ENCODE assay signal across 8 cellular contexts in genomic region chr14:103385994-103386491, GRCh38. TPM values are rescaled to one million over a fixed set of nuclear protein-coding genes. Genes with fewer than 3 reads are reported as not detected.
A peak's percentile ranks its signal among the peaks of the same experiment; 100 is the strongest.
DNase-seq lines count a peak whose midpoint lies in the region; ATAC-seq, FAIRE-seq and TF ChIP-seq lines count a peak whose summit lies in the region.

No MANE protein-coding gene starts in this region.

- no peaks in the 10 kb centered on the region for H3K36me3 ChIP-seq in H1 (ENCODE audit: control insufficient read depth in 2 of 4, insufficient read depth in 4 of 4, low read length in 3 of 4)

- no peak for FAIRE-seq in H1 (lab: Jason Lieb, UNC)

- no peak overlapping the region for H3K4ac ChIP-seq in H1 (replicated peaks; ENCODE audit: insufficient read length, low read depth, low read length)

- no peak overlapping the region for H2AK5ac ChIP-seq in H1 (ENCODE audit: low read depth, low read length)

- peak; percentile 54 for DNase-seq in activated CD4-positive, CD25-positive, alpha-beta regulatory T cell treated with anti-CD3 and anti-CD28 coated beads, Interleukin-2, amount 50 U/mL, for 72 hours
- peak; percentile 1 to 12 for DNase-seq in activated CD4-positive, alpha-beta T cell treated with anti-CD3 and anti-CD28 coated beads, Interleukin-2, amount 50 U/mL, for 24 hours (ENCODE audit: low read depth in 1 of 2, low spot score in 1 of 2)
- DNase-seq in H1 (ENCODE audit: low read depth in 1 of 2, low spot score in 2 of 2) = no peak
- peak; percentile 44 for DNase-seq in midbrain (lab: John Stamatoyannopoulos, UW)
- DNase-seq in superior temporal gyrus (ENCODE audit: extremely low spot score) = peak; percentile 51

- peaks cover 24 to 49% of the 10 kb centered on the region in 2 experiments for H3K79me2 ChIP-seq in H1 (ENCODE audit: control insufficient read depth in 1 of 2, insufficient read depth in 2 of 2, low read length in 2 of 2)

- H2BK20ac ChIP-seq in H1 (ENCODE audit: low read length) = no peak overlapping the region

- H2BK15ac ChIP-seq in H1 (ENCODE audit: low read length) = no peak overlapping the region; the same call in 1 of the 2 replicates

- WGBS in H1 (ENCODE audit: extremely low coverage in 1 of 2, insufficient coverage in 1 of 2, insufficient read length in 1 of 2, insufficient replicate concordance in 2 of 2, low coverage in 1 of 2, low lambda C conversion rate in 2 of 2, missing lambda C conversion rate in 1 of 2), 2 experiments = 2% methylated on average over 31 of the region's 31 CpGs; no CpG with 5 or more reads in 1 of the 2 experiments

- TF ChIP-seq CTCF in H1 (IDR thresholded peaks at IDR 0.05; ENCODE audit: control extremely low read depth in 1 of 3, insufficient read depth in 1 of 3, low read depth in 1 of 3, low read length in 3 of 3) = no peak

- no peak overlapping the region for H3K23ac ChIP-seq in H1 (ENCODE audit: insufficient read length)

- H4K5ac ChIP-seq in H1 (ENCODE audit: insufficient read length, low read depth, low read length) = no peak overlapping the region

- H3K79me1 ChIP-seq in H1 (ENCODE audit: low read depth, low read length) = no peaks in the 10 kb centered on the region; the same call in 1 of the 2 replicates

- H2BK5ac ChIP-seq in H1 (ENCODE audit: low read depth, low read length) = peak overlapping the region; percentile 46

- no peak for TF ChIP-seq POLR2A in H1 (IDR thresholded peaks at IDR 0.05; ENCODE audit: control extremely low read depth in 1 of 2, low read depth in 2 of 2, low read length in 2 of 2)

- H3K56ac ChIP-seq in H1 (replicated peaks; ENCODE audit: insufficient read length, low read depth, low read length) = no peak overlapping the region

- peaks cover 14% of the 10 kb centered on the region for H3K23me2 ChIP-seq in H1 (ENCODE audit: low read depth, low read length)

- peaks cover 0 to 8% (median 4%) of the 10 kb centered on the region in 4 experiments; a peak in 5 of 7 replicates for H3K4me1 ChIP-seq in H1 (replicated peaks in 1 of 4; ENCODE audit: control insufficient read depth in 3 of 4, insufficient read depth in 4 of 4, low read length in 3 of 4)

- no peak overlapping the region for H2AFZ ChIP-seq in H1 (ENCODE audit: low read length)

- ATAC-seq in activated CD4-positive, CD25-positive, alpha-beta regulatory T cell treated with anti-CD3 and anti-CD28 coated beads, Interleukin-2, amount 50 U/mL, for 24 hours = no peak
- no peak for ATAC-seq in HG02973 (IDR thresholded peaks at IDR 0.05; ENCODE audit: unreplicated experiment)

- H2BK120ac ChIP-seq in H1 (replicated peaks; ENCODE audit: low read depth, low read length) = no peak overlapping the region

- H4K8ac ChIP-seq in H1 (ENCODE audit: extremely low read depth, insufficient read depth, low read length) = peak overlapping the region; percentile 57; the same call in 1 of the 2 replicates

- TF ChIP-seq EP300 in Ishikawa (IDR thresholded peaks at IDR 0.05; ENCODE audit: borderline replicate concordance) (no peak), H1 (IDR thresholded peaks at IDR 0.05; ENCODE audit: borderline replicate concordance in 1 of 2, low read depth in 2 of 2, low read length in 2 of 2) (no peak)

- H4K91ac ChIP-seq in H1 (replicated peaks; ENCODE audit: insufficient read length, low read length) = no peak overlapping the region

- peak overlapping the region; percentile 77 to 96 (median 89) for H3K9ac ChIP-seq in H1 (replicated peaks in 1 of 4; ENCODE audit: extremely low read depth in 1 of 4, low read depth in 3 of 4, low read length in 3 of 4)

- H3K4me2 ChIP-seq in H1 (ENCODE audit: insufficient read depth in 1 of 2, low read depth in 2 of 2, low read length in 2 of 2) = peak overlapping the region; percentile 93 to 99

- H3K18ac ChIP-seq in H1 (ENCODE audit: extremely low read depth, low read length) = 0 out of 2 replicates have a peak overlapping the region, but pooled peaks have one; percentile 2

- H3K4me3 ChIP-seq in H1 (ENCODE audit: extremely low read depth in 1 of 4, insufficient read depth in 2 of 4, low read depth in 3 of 4, low read length in 4 of 4) = peak overlapping the region; percentile 82 to 91 (median 88)

- peak overlapping the region; percentile 92; the same call in 1 of the 2 replicates for H3K27ac ChIP-seq in H1 (ENCODE audit: low read depth, low read length)

- no peaks in the 10 kb centered on the region for H3K9me3 ChIP-seq in H1 (ENCODE audit: insufficient read depth in 2 of 2, low read depth in 1 of 2, low read length in 1 of 2)

- H3K27me3 ChIP-seq in H1 (replicated peaks in 1 of 4; ENCODE audit: control insufficient read depth in 3 of 4, extremely low read depth in 1 of 4, insufficient read depth in 3 of 4, low read length in 3 of 4) = peaks cover 0 to 10% (median 5%) of the 10 kb centered on the region in 4 experiments; a peak in 3 of 7 replicates

- no peak overlapping the region for H3K14ac ChIP-seq in H1 (ENCODE audit: insufficient read length)

- peaks cover 9 to 21% of the 10 kb centered on the region in 2 experiments for H4K20me1 ChIP-seq in H1 (replicated peaks in 1 of 2; ENCODE audit: control insufficient read depth in 1 of 2, insufficient read depth in 2 of 2, low read length in 2 of 2)

- POLR2A ChIA-PET in H1 (lab: Charles Lee; ENCODE audit: partially characterized antibody) = interaction anchor here (0.9 to 3.2 kb wide), 6 partner anchors 16 to 53 kb away, joined by 3 to 22 read pairs (median 6); partner anchors contain the start of gene EIF5

- CTCF ChIA-PET in H1 (lab: Charles Lee; ENCODE audit: partially characterized antibody) = no interaction called here

- TF ChIP-seq RAD21 in Ishikawa (IDR thresholded peaks at IDR 0.05; ENCODE audit: low read depth) (no peak), H1 (IDR thresholded peaks at IDR 0.05 in 1 of 2, conservative IDR thresholded peaks at IDR 0.05 in 1 of 2; ENCODE audit: low read depth in 2 of 2, low read length in 2 of 2) (no peak)

- H2BK12ac ChIP-seq in H1 (ENCODE audit: low read depth, low read length) = no peak overlapping the region

TF ChIP-seq in Ishikawa, 13 proteins besides CTCF, POLR2A, EP300 and RAD21:
- TF ChIP-seq YY1 (IDR thresholded peaks at IDR 0.05; ENCODE audit: low read depth) (0 out of 2 replicates have a peak, but pooled peaks have one; percentile 37), USF1 (IDR thresholded peaks at IDR 0.05) (no peak), TEAD4 (IDR thresholded peaks at IDR 0.05) (no peak), CEBPB (IDR thresholded peaks at IDR 0.05) (peak; percentile 75)
TF ChIP-seq in Ishikawa: peak in this region for 2.

TF ChIP-seq in H1, 55 proteins besides CTCF, POLR2A, EP300 and RAD21:
- no peak for TF ChIP-seq CTBP2 (IDR thresholded peaks at IDR 0.05; ENCODE audit: borderline replicate concordance, insufficient read depth, insufficient read length, low read length)
- TF ChIP-seq RBBP5 (IDR thresholded peaks at IDR 0.05; ENCODE audit: borderline replicate concordance, low read depth, low read length) = 0 out of 2 replicates have a peak, but pooled peaks have one; percentile 65
- TF ChIP-seq POLR2AphosphoS5 (IDR thresholded peaks at IDR 0.05; ENCODE audit: low read depth, low read length) = 0 out of 2 replicates have a peak, but pooled peaks have one; percentile 16
- 0 out of 2 replicates have a peak, but pooled peaks have one; percentile 7 for TF ChIP-seq SP4 (IDR thresholded peaks at IDR 0.05; ENCODE audit: low read length)
TF ChIP-seq in H1: peak in this region for 3.

RNA-seq across cellular contexts. Expression of gene MARK3, which starts 0.8 kb away (rescaled TPM):
- total RNA-seq in H1 (2021; fragmentation: NEBNext Ultra II Directional; extraction: Animal tissue kit (Norgen Biotek cat#: 25700)) = 76.6 and 76.9 TPM in 2 replicates
- 37.6 and 39.4 TPM in 2 replicates for polyA plus RNA-seq in H1 (2011; rRNA removed)
- 58.3 TPM for polyA plus RNA-seq in H1 (2011; cell fraction: cytosol; rRNA removed)
- polyA plus RNA-seq in H1 (2011; cell fraction: nucleus; rRNA removed) = 56.3 TPM
- 59.9 to 69.8 TPM (median 62.5 TPM) in 4 replicates for polyA plus RNA-seq in H1 (2012, experiment 1 of 2)
- 9.7 TPM for polyA plus RNA-seq in H1 (2012, experiment 2 of 2)
- polyA plus RNA-seq in H1 (2013, experiment 1 of 2) = 42.6 TPM
- polyA plus RNA-seq in H1 (2013, experiment 2 of 2) = 40.8 TPM
- polyA minus RNA-seq in H1 (2011; rRNA and poly(A)+ RNA removed) = 67.6 and 67.8 TPM in 2 replicates
- polyA minus RNA-seq in H1 (2011; cell fraction: cytosol; rRNA and poly(A)+ RNA removed) = 37.8 TPM
- 75.3 TPM for polyA minus RNA-seq in H1 (2011; cell fraction: nucleus; rRNA and poly(A)+ RNA removed)

RNA-seq across cellular contexts. Expression of gene EIF5, which starts 52.0 kb away (rescaled TPM):
- 323 and 328 TPM in 2 replicates for total RNA-seq in H1 (2021; fragmentation: NEBNext Ultra II Directional; extraction: Animal tissue kit (Norgen Biotek cat#: 25700))
- 179 and 184 TPM in 2 replicates for polyA plus RNA-seq in H1 (2011; rRNA removed)
- 254 TPM for polyA plus RNA-seq in H1 (2011; cell fraction: cytosol; rRNA removed)
- 169 TPM for polyA plus RNA-seq in H1 (2011; cell fraction: nucleus; rRNA removed)
- 243 to 415 TPM (median 345 TPM) in 4 replicates for polyA plus RNA-seq in H1 (2012, experiment 1 of 2)
- 24.0 TPM for polyA plus RNA-seq in H1 (2012, experiment 2 of 2)
- polyA plus RNA-seq in H1 (2013, experiment 1 of 2) = 314 TPM
- 325 TPM for polyA plus RNA-seq in H1 (2013, experiment 2 of 2)
- polyA minus RNA-seq in H1 (2011; rRNA and poly(A)+ RNA removed) = 277 and 334 TPM in 2 replicates
- 213 TPM for polyA minus RNA-seq in H1 (2011; cell fraction: cytosol; rRNA and poly(A)+ RNA removed)
- polyA minus RNA-seq in H1 (2011; cell fraction: nucleus; rRNA and poly(A)+ RNA removed) = 361 TPM

Comparison
In these comparisons a context has a peak if more than half of its experiments do, and no peak if none do; other contexts are left out.
1. DNase-seq: peak in activated CD4-positive, CD25-positive, alpha-beta regulatory T cell treated with anti-CD3 and anti-CD28 coated beads, Interleukin-2, amount 50 U/mL, for 72 hours (single experiment), activated CD4-positive, alpha-beta T cell treated with anti-CD3 and anti-CD28 coated beads, Interleukin-2, amount 50 U/mL, for 24 hours (2 of 2), midbrain (single experiment) and superior temporal gyrus (single experiment); none in H1 (0 of 2).